ENCODE assay signal across 9 cellular contexts in the genomic region with DNA sequence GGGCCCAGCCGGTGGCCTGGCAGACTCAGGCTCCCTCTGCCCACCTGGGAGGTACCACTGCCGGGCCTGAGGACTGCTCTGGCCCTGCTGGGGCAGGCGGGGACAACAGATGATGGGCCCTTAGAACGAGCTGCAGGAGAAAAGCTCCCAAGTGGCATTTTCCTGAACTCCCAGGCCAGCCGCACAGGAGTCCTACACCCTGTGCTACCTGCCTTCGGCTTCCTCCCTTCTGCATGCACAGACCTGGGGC. TPM values are rescaled to one million over a fixed set of nuclear protein-coding genes. Genes with fewer than 3 reads are reported as not detected.
A peak's percentile ranks its signal among the peaks of the same experiment; 100 is the strongest.
DNase-seq lines count a peak whose midpoint lies in the region; ATAC-seq and TF ChIP-seq lines count a peak whose summit lies in the region.
"Had no signal": no experiment of that assay in that cellular context is flagged by ENCODE, and none has a peak within 500 bp of the region (broad histone marks: within the 10 kb centered on the region; RNA-seq: fewer than 3 reads in every experiment).

No MANE protein-coding gene starts in this region.

- ATAC-seq in lower lobe of right lung (peak; percentile 54 to 61), HG03097 (IDR thresholded peaks at IDR 0.05; ENCODE audit: low FRiP score, unreplicated experiment) (no peak)

- H3K27me3 ChIP-seq in ascending aorta (no peaks in the 10 kb centered on the region), lower lobe of right lung (ENCODE audit: low read depth) (no peaks in the 10 kb centered on the region), vagina (no peaks in the 10 kb centered on the region)

- H3K4me1 ChIP-seq in ascending aorta (peaks cover 40 to 86% of the 10 kb centered on the region in 2 donors), lower lobe of right lung (peaks cover 51% of the 10 kb centered on the region), vagina (peaks cover 64% of the 10 kb centered on the region)

- no peak for TF ChIP-seq POLR2A in vagina (IDR thresholded peaks at IDR 0.05)

- H3K27ac Mint-ChIP-seq in activated naive CD4-positive, alpha-beta T cell treated with anti-CD3 and anti-CD28 coated beads for 36 hours: peak overlapping the region; percentile 63

- TF ChIP-seq CTCF in ascending aorta (IDR thresholded peaks at IDR 0.05) (peak in 1 of 3 experiments; percentile 36), lower lobe of right lung (IDR thresholded peaks at IDR 0.05) (peak; percentile 39), vagina (IDR thresholded peaks at IDR 0.05) (no peak)

- intact Hi-C loops in activated naive CD4-positive, alpha-beta T cell treated with anti-CD3 and anti-CD28 coated beads for 36 hours (cut with micrococcal nuclease): loop anchor here (5.0 kb wide), 1 partner anchor 356 kb away; a partner anchor contains a TSS
- intact Hi-C loops in ascending aorta (cut with DNase I) (no loop called here), lower lobe of right lung (cut with DNase I) (no loop called here), vagina (cut with DNase I) (no loop called here)

- CTCF ChIA-PET in activated naive CD4-positive, alpha-beta T cell treated with anti-CD3 and anti-CD28 coated beads for 36 hours (lab: Charles Lee): interaction anchor here (0.8 to 1.7 kb wide), 5 partner anchors 29 to 106 kb away, joined by 3 to 12 read pairs (median 4); a partner anchor contains a TSS

- H3K4me3 ChIP-seq in ascending aorta (peak overlapping the region in 1 of 2 donors; percentile 16), lower lobe of right lung (no peak overlapping the region), vagina (no peak overlapping the region)

- H3K4me3 Mint-ChIP-seq in activated naive CD4-positive, alpha-beta T cell treated with anti-CD3 and anti-CD28 coated beads for 36 hours: peak overlapping the region; percentile 38
- H3K4me3 Mint-ChIP-seq: H9 had no signal

- peak overlapping the region; percentile 84 to 93 for H3K27ac ChIP-seq in ascending aorta
- H3K27ac ChIP-seq in lower lobe of right lung: peak overlapping the region; percentile 71
- peak overlapping the region; percentile 66 for H3K27ac ChIP-seq in vagina

- H3K9me3 Mint-ChIP-seq in activated naive CD4-positive, alpha-beta T cell treated with anti-CD3 and anti-CD28 coated beads for 36 hours: no peaks in the 10 kb centered on the region
- H3K9me3 Mint-ChIP-seq: H9 had no signal

- H3K4me1 Mint-ChIP-seq in activated naive CD4-positive, alpha-beta T cell treated with anti-CD3 and anti-CD28 coated beads for 36 hours (ENCODE audit: low read depth): peaks cover 34% of the 10 kb centered on the region

- no peaks in the 10 kb centered on the region for H3K27me3 Mint-ChIP-seq in activated naive CD4-positive, alpha-beta T cell treated with anti-CD3 and anti-CD28 coated beads for 36 hours (ENCODE audit: low read depth)

- no peaks in the 10 kb centered on the region for H3K9me3 ChIP-seq in ascending aorta
- H3K9me3 ChIP-seq in lower lobe of right lung: no peaks in the 10 kb centered on the region
- no peaks in the 10 kb centered on the region for H3K9me3 ChIP-seq in vagina

- H3K36me3 Mint-ChIP-seq in activated naive CD4-positive, alpha-beta T cell treated with anti-CD3 and anti-CD28 coated beads for 36 hours (ENCODE audit: low read depth): peaks cover 10% of the 10 kb centered on the region

- DNase-seq in activated naive CD4-positive, alpha-beta T cell treated with anti-CD3 and anti-CD28 coated beads for 36 hours: peak; percentile 44
- DNase-seq in activated naive CD4-positive, alpha-beta T cell treated with anti-CD3 and anti-CD28 coated beads, Interleukin-2, amount 50 U/mL, for 16 hours: no peak
- DNase-seq in ascending aorta (ENCODE audit: low spot score in 2 of 2) (no peak), lower lobe of right lung (no peak), vagina (ENCODE audit: extremely low spot score in 2 of 2) (no peak), NK-92 (lab: John Stamatoyannopoulos, UW; ENCODE audit: unreplicated experiment) (no peak), EL (no peak)

- H3K36me3 ChIP-seq in ascending aorta (peaks cover 55 to 58% of the 10 kb centered on the region in 2 donors), lower lobe of right lung (peaks cover 69% of the 10 kb centered on the region), vagina (peaks cover 0 to 6% of the 10 kb centered on the region in 2 donors)

RNA-seq across cellular contexts. Expression of a gene that starts 41.3 kb away (rescaled TPM):
- total RNA-seq in activated naive CD4-positive, alpha-beta T cell treated with anti-CD3 and anti-CD28 coated beads for 36 hours: 10 to 100 TPM; 68.9 to 69.7 TPM
- total RNA-seq in ascending aorta (452 TPM), lower lobe of right lung (347 TPM), vagina (326 TPM)
